9 cellular contexts compared by ENCODE assay signal in genomic region chr22:44363214-44363979, GRCh38. TPM values are rescaled to one million over a fixed set of nuclear protein-coding genes. Genes with fewer than 3 reads are reported as not detected.
DNase-seq lines count a peak whose midpoint lies in the region; ATAC-seq and TF ChIP-seq lines count a peak whose summit lies in the region.
"Had no signal": no experiment of that assay in that cellular context is flagged by ENCODE, and none has a peak within 500 bp of the region (broad histone marks: within the 10 kb centered on the region; RNA-seq: fewer than 3 reads in every experiment).

No MANE protein-coding gene starts in this region.

- H3K27me3 ChIP-seq in BE2C: no peaks in the 10 kb centered on the region
- no peaks in the 10 kb centered on the region for H3K27me3 ChIP-seq in osteoblast (ENCODE audit: insufficient read depth, low read length)

- H3K4me3 ChIP-seq in BE2C (ENCODE audit: low read depth, low read length) (no peak overlapping the region), fibroblast of mammary gland (ENCODE audit: control insufficient read depth, low read depth, low read length) (no peak overlapping the region), osteoblast (ENCODE audit: insufficient read depth, low read length) (peak overlapping the region; percentile 45)

- no peaks in the 10 kb centered on the region for H3K79me2 ChIP-seq in osteoblast (ENCODE audit: insufficient read depth, low read length)

- H2AFZ ChIP-seq in osteoblast (ENCODE audit: low read length): peak overlapping the region; percentile 71

- H3K9me3 ChIP-seq in BE2C (no peaks in the 10 kb centered on the region), osteoblast (ENCODE audit: low read depth, low read length) (no peaks in the 10 kb centered on the region)

- H4K20me1 ChIP-seq in osteoblast (ENCODE audit: insufficient read depth, low read length): no peaks in the 10 kb centered on the region

- no peak overlapping the region for H3K4me3 Mint-ChIP-seq in natural killer cell treated with Interleukin-12 subunit alpha and Interleukin-12 subunit beta and Interleukin-15 and Interleukin-18, amount 100 ng/mL, for 72 hours

- no peaks in the 10 kb centered on the region for H3K9me3 Mint-ChIP-seq in natural killer cell treated with Interleukin-12 subunit alpha and Interleukin-12 subunit beta and Interleukin-15 and Interleukin-18, amount 100 ng/mL, for 72 hours

- H3K4me1 ChIP-seq in BE2C (peaks cover 7% of the 10 kb centered on the region), osteoblast (ENCODE audit: insufficient read depth, low read length) (peaks cover 46% of the 10 kb centered on the region)

- in situ Hi-C loops in GM13976 (cut with MboI; ENCODE audit: low sequenced_read_pairs, unreplicated experiment): no loop called here

- DNase-seq in BE2C (peak; percentile 91), RKO (ENCODE audit: low spot score) (peak; percentile 85), fibroblast of mammary gland (ENCODE audit: low read depth) (peak; percentile 97), osteoblast (ENCODE audit: insufficient read length, low spot score, missing footprints) (peak; percentile 98), DMS153 (lab: John Stamatoyannopoulos, UW) (no peak), GM13976 (ENCODE audit: low spot score) (no peak)
- no peak for DNase-seq in natural killer cell treated with Interleukin-12 subunit alpha and Interleukin-12 subunit beta and Interleukin-15 and Interleukin-18, amount 100 ng/mL, for 72 hours (ENCODE audit: low spot score)
- DNase-seq: effector memory CD4-positive, alpha-beta T cell had no signal

- H3K27ac Mint-ChIP-seq in natural killer cell treated with Interleukin-12 subunit alpha and Interleukin-12 subunit beta and Interleukin-15 and Interleukin-18, amount 100 ng/mL, for 72 hours: no peak overlapping the region

- peak overlapping the region; percentile 55 for H3K4me2 ChIP-seq in osteoblast (ENCODE audit: insufficient read depth, low read length)

- no peaks in the 10 kb centered on the region for H3K36me3 ChIP-seq in BE2C
- H3K36me3 ChIP-seq in osteoblast (ENCODE audit: insufficient read depth, low read length): no peaks in the 10 kb centered on the region

- ATAC-seq in natural killer cell treated with Interleukin-12 subunit alpha and Interleukin-12 subunit beta and Interleukin-15 and Interleukin-18, amount 100 ng/mL, for 72 hours: no peak
- ATAC-seq in GM19452 (IDR thresholded peaks at IDR 0.05; ENCODE audit: unreplicated experiment): no peak

- TF ChIP-seq CTCF in BE2C (IDR thresholded peaks at IDR 0.05; ENCODE audit: low read depth, low read length) (no peak), fibroblast of mammary gland (conservative IDR thresholded peaks at IDR 0.05; ENCODE audit: control insufficient read depth, insufficient read depth, low read depth, low read length) (no peak), osteoblast (IDR thresholded peaks at IDR 0.05; ENCODE audit: extremely low read depth, low read depth, low read length) (no peak), GM13976 (IDR thresholded peaks at IDR 0.05; ENCODE audit: borderline replicate concordance, control extremely low read depth, extremely low read depth, insufficient read depth, missing control alignments) (no peak)

- peaks cover 2 to 3% of the 10 kb centered on the region in 2 donors for H3K27me3 Mint-ChIP-seq in natural killer cell treated with Interleukin-12 subunit alpha and Interleukin-12 subunit beta and Interleukin-15 and Interleukin-18, amount 100 ng/mL, for 72 hours

- no peaks in the 10 kb centered on the region for H3K4me1 Mint-ChIP-seq in natural killer cell treated with Interleukin-12 subunit alpha and Interleukin-12 subunit beta and Interleukin-15 and Interleukin-18, amount 100 ng/mL, for 72 hours (ENCODE audit: low read depth in 2 of 2)

- H3K36me3 Mint-ChIP-seq in natural killer cell treated with Interleukin-12 subunit alpha and Interleukin-12 subunit beta and Interleukin-15 and Interleukin-18, amount 100 ng/mL, for 72 hours: no peaks in the 10 kb centered on the region

- H3K27ac ChIP-seq in osteoblast (ENCODE audit: low read depth, low read length): peak overlapping the region; percentile 91

RNA-seq across cellular contexts. Expression of gene SHISAL1, which starts 50.6 kb away (rescaled TPM):
- polyA plus RNA-seq in BE2C (2012; ENCODE audit: insufficient read depth, insufficient read length, low read depth): not detected
- 52.5 and 57.2 TPM in 2 replicates for total RNA-seq in osteoblast
- total RNA-seq in natural killer cell treated with Interleukin-12 subunit alpha and Interleukin-12 subunit beta and Interleukin-15 and Interleukin-18, amount 100 ng/mL, for 72 hours: not detected

Comparison
In these comparisons a context has a peak if more than half of its experiments do, and no peak if none do; other contexts are left out.
1. DNase-seq: peak in BE2C (single experiment), RKO (single experiment), fibroblast of mammary gland (single experiment) and osteoblast (single experiment); none in DMS153 (single experiment), natural killer cell treated with Interleukin-12 subunit alpha and Interleukin-12 subunit beta and Interleukin-15 and Interleukin-18, amount 100 ng/mL, for 72 hours (single experiment) and GM13976 (single experiment).
2. RNA of gene SHISAL1, which starts 50.6 kb away (total RNA-seq): 52.5 to 57.2 TPM in osteoblast; not detected in natural killer cell treated with Interleukin-12 subunit alpha and Interleukin-12 subunit beta and Interleukin-15 and Interleukin-18, amount 100 ng/mL, for 72 hours; every median in the first group is over 10 times any median in the second.